11 cellular contexts compared by ENCODE assay signal in genomic region chr9:16824545-16825041, GRCh38. TPM values are rescaled to one million over a fixed set of nuclear protein-coding genes. Genes with fewer than 3 reads are reported as not detected.
DNase-seq lines count a peak whose midpoint lies in the region; ATAC-seq, FAIRE-seq and TF ChIP-seq lines count a peak whose summit lies in the region.
"Had no signal": no experiment of that assay in that cellular context is flagged by ENCODE, and none has a peak within 500 bp of the region (broad histone marks: within the 10 kb centered on the region; RNA-seq: fewer than 3 reads in every experiment).

No MANE protein-coding gene starts in this region.

- H3K27ac ChIP-seq in astrocyte (ENCODE audit: low read depth, low read length), result peak overlapping the region; percentile 65
- H3K27ac ChIP-seq in keratinocyte (ENCODE audit: control insufficient read depth, insufficient read depth, low read length), result peak overlapping the region; percentile 5

- no peak overlapping the region for H2AFZ ChIP-seq in astrocyte (ENCODE audit: low read depth, low read length)
- H2AFZ ChIP-seq in keratinocyte (ENCODE audit: control insufficient read depth, low read length), result peak overlapping the region; percentile 27

- H3K27me3 ChIP-seq in astrocyte (ENCODE audit: insufficient read depth, low read length), result no peaks in the 10 kb centered on the region
- H3K27me3 ChIP-seq in keratinocyte (ENCODE audit: control insufficient read depth, extremely low read depth, insufficient read depth, low read length), result no peaks in the 10 kb centered on the region

- H3K4me3 Mint-ChIP-seq in astrocyte (ENCODE audit: unreplicated experiment) (no peak overlapping the region), CD14-positive monocyte (no peak overlapping the region)

- peaks cover 32% of the 10 kb centered on the region for H3K79me2 ChIP-seq in astrocyte (ENCODE audit: insufficient read depth, low read length)
- H3K79me2 ChIP-seq in keratinocyte (ENCODE audit: control insufficient read depth, insufficient read depth, low read length), result no peaks in the 10 kb centered on the region

- H3K9me3 Mint-ChIP-seq in astrocyte (ENCODE audit: unreplicated experiment) (no peaks in the 10 kb centered on the region), CD14-positive monocyte (peaks cover 0 to 8% (median 0%) of the 10 kb centered on the region in 7 donors)

- H3K27me3 Mint-ChIP-seq in astrocyte (ENCODE audit: low read depth, unreplicated experiment) (no peaks in the 10 kb centered on the region), CD14-positive monocyte (ENCODE audit: low read depth in 3 of 3) (peaks cover 16 to 30% (median 25%) of the 10 kb centered on the region in 3 donors)

- no peak for ATAC-seq in sciatic nerve
- ATAC-seq: left cardiac atrium had no signal

- DNase-seq in AG10803 (ENCODE audit: low read depth) (peak; percentile 41), LNCaP clone FGC (ENCODE audit: low read depth) (peak; percentile 55), astrocyte (ENCODE audit: low read depth) (peak; percentile 37), keratinocyte (ENCODE audit: low read depth, low spot score) (peak; percentile 49), CD14-positive monocyte (ENCODE audit: low spot score) (no peak), GM13977 (ENCODE audit: low spot score) (no peak), sciatic nerve (ENCODE audit: low spot score) (no peak)
- no peak for DNase-seq in effector CD8-positive, alpha-beta T cell (lab: John Stamatoyannopoulos, UW)
- DNase-seq: left cardiac atrium; stimulated activated CD4-positive, alpha-beta T cell treated with anti-CD3 and anti-CD28 coated beads, Interleukin-4, amount 100 ng/mL, for 24 hours; T-helper 2 cell had no signal

- dilution Hi-C loops in keratinocyte (cut with MboI; ENCODE audit: extremely low pct_ligation_motif_present, low sequenced_read_pairs), result no loop called here

- no peaks in the 10 kb centered on the region for H3K9me1 ChIP-seq in keratinocyte (ENCODE audit: control insufficient read depth, extremely low read depth, insufficient read depth, low read length)

- H3K4me2 ChIP-seq in astrocyte (ENCODE audit: low read length) (peak overlapping the region; percentile 78), keratinocyte (ENCODE audit: control insufficient read depth, extremely low read depth, insufficient read depth, low read depth, low read length) (peak overlapping the region; percentile 25)

- H3K9ac ChIP-seq in astrocyte (ENCODE audit: low read length) (peak overlapping the region; percentile 20), keratinocyte (ENCODE audit: control insufficient read depth, extremely low read depth, insufficient read depth, low read length) (no peak overlapping the region)

- TF ChIP-seq CTCF in AG10803 (conservative IDR thresholded peaks at IDR 0.05; ENCODE audit: low read length), result peak; percentile 13; the same call in 1 of the 2 replicates
- TF ChIP-seq CTCF in LNCaP clone FGC (IDR thresholded peaks at IDR 0.05; ENCODE audit: control insufficient read depth, extremely low read depth, insufficient read depth), result peak; percentile 35
- no peak for TF ChIP-seq CTCF in astrocyte (IDR thresholded peaks at IDR 0.05; ENCODE audit: insufficient read depth, low read depth, low read length)
- TF ChIP-seq CTCF in keratinocyte (optimal IDR thresholded peaks at IDR 0.05 in 1 of 3, IDR thresholded peaks at IDR 0.05 in 1 of 3, conservative IDR thresholded peaks at IDR 0.05 in 1 of 3; ENCODE audit: extremely low read depth in 1 of 3, insufficient read depth in 2 of 3, low read length in 3 of 3), result peak in 1 of 3 experiments; percentile 34
- TF ChIP-seq CTCF in CD14-positive monocyte (IDR thresholded peaks at IDR 0.05), result no peak
- TF ChIP-seq CTCF in GM13977 (IDR thresholded peaks at IDR 0.05; ENCODE audit: extremely low read depth, insufficient read depth, missing control alignments), result no peak

- H3K4me1 ChIP-seq in astrocyte (ENCODE audit: insufficient read depth, low read length), result peaks cover 35% of the 10 kb centered on the region
- peaks cover 16% of the 10 kb centered on the region for H3K4me1 ChIP-seq in keratinocyte (ENCODE audit: control insufficient read depth, extremely low read depth, insufficient read depth, low read length)

- in situ Hi-C loops in GM13977 (cut with MboI; ENCODE audit: low pct_unique_long_range_greater_than_20kb, low sequenced_read_pairs, unreplicated experiment), result no loop called here

- intact Hi-C loops in CD14-positive monocyte (cut with micrococcal nuclease) (no loop called here), sciatic nerve (cut with DNase I) (no loop called here)

- H3K36me3 Mint-ChIP-seq in astrocyte (ENCODE audit: low read depth, unreplicated experiment) (no peaks in the 10 kb centered on the region), CD14-positive monocyte (no peaks in the 10 kb centered on the region)

- H3K4me1 Mint-ChIP-seq in astrocyte (ENCODE audit: low read depth, unreplicated experiment) (peaks cover 45% of the 10 kb centered on the region), CD14-positive monocyte (no peaks in the 10 kb centered on the region)

- H3K4me3 ChIP-seq in AG10803 (ENCODE audit: low read length) (no peak overlapping the region), LNCaP clone FGC (ENCODE audit: low read depth, low read length) (no peak overlapping the region), astrocyte (ENCODE audit: insufficient read depth, low read depth, low read length) (no peak overlapping the region), keratinocyte (ENCODE audit: control insufficient read depth in 2 of 3, extremely low read depth in 1 of 3, insufficient read depth in 2 of 3, low read depth in 1 of 3, low read length in 3 of 3) (no peak overlapping the region)

- H4K20me1 ChIP-seq in astrocyte (ENCODE audit: insufficient read depth, low read length) (no peaks in the 10 kb centered on the region), keratinocyte (ENCODE audit: control insufficient read depth, extremely low read depth, insufficient read depth, low read length) (no peaks in the 10 kb centered on the region)

- H3K36me3 ChIP-seq in astrocyte (ENCODE audit: insufficient read depth, low read length), result no peaks in the 10 kb centered on the region
- H3K36me3 ChIP-seq in keratinocyte (ENCODE audit: control insufficient read depth in 2 of 2, extremely low read depth in 1 of 2, insufficient read depth in 2 of 2, low read length in 2 of 2), result no peaks in the 10 kb centered on the region

- FAIRE-seq in astrocyte (lab: Jason Lieb, UNC) (no peak), keratinocyte (lab: Jason Lieb, UNC) (peak; percentile 94)

- H3K9me3 ChIP-seq in astrocyte (ENCODE audit: insufficient read depth, low read depth, low read length) (no peaks in the 10 kb centered on the region), keratinocyte (ENCODE audit: control insufficient read depth, low read depth, low read length) (no peaks in the 10 kb centered on the region)

- H3K27ac Mint-ChIP-seq in astrocyte (ENCODE audit: unreplicated experiment), result peak overlapping the region; percentile 89
- no peak overlapping the region for H3K27ac Mint-ChIP-seq in CD14-positive monocyte

RNA-seq across cellular contexts. Expression of gene BNC2, which starts 45.9 kb away (rescaled TPM):
- total RNA-seq in astrocyte (38.0 and 47.4 TPM in 2 replicates), sciatic nerve (196 TPM)
- polyA plus RNA-seq in keratinocyte (1.1 to 2.2 TPM (median 1.1 TPM) in 3 replicates), CD14-positive monocyte (under 1 TPM in 1 of 2 donors, not detected in 1; 0.01 TPM)
- 1.4 TPM for polyA plus RNA-seq in keratinocyte (2011; ENCODE audit: low read depth)
- polyA plus RNA-seq in keratinocyte (2011; cell fraction: cytosol; rRNA removed), result 0.44 and 0.68 TPM in 2 replicates
- polyA plus RNA-seq in keratinocyte (2011; cell fraction: nucleus; rRNA removed), result 1.3 and 1.9 TPM in 2 replicates
- 0.21 and 0.88 TPM in 2 replicates for polyA plus RNA-seq in keratinocyte (2012; ENCODE audit: low replicate concordance)
- 3.0 to 6.3 TPM (median 4.7 TPM) in 3 replicates for polyA minus RNA-seq in keratinocyte
- polyA minus RNA-seq in keratinocyte (2011; cell fraction: cytosol; rRNA and poly(A)+ RNA removed), result 0.96 TPM
- 1.6 and 5.6 TPM in 2 replicates for polyA minus RNA-seq in keratinocyte (2011; cell fraction: nucleus; rRNA and poly(A)+ RNA removed)

Comparison
In these comparisons a context has a peak if more than half of its experiments do, and no peak if none do; other contexts are left out.
1. DNase-seq: peak in AG10803 (single experiment), LNCaP clone FGC (single experiment), astrocyte (single experiment) and keratinocyte (single experiment); none in effector CD8-positive, alpha-beta T cell (single experiment), CD14-positive monocyte (single experiment), GM13977 (single experiment) and sciatic nerve (single experiment).
2. CTCF ChIP-seq: peak in AG10803 (single experiment) and LNCaP clone FGC (single experiment); none in astrocyte (single experiment), CD14-positive monocyte (single experiment) and GM13977 (single experiment).